12 cellular contexts compared by ENCODE assay signal in genomic region chr14:51823706-51824105, GRCh38.
"Had no signal": no experiment of that assay in that cellular context is flagged by ENCODE, and none has a peak within 500 bp of the region (broad histone marks: within the 10 kb centered on the region; RNA-seq: fewer than 3 reads in every experiment).

No MANE protein-coding gene starts in this region.

- H3K27me3 ChIP-seq: left lung, ovary had no signal

- H3K27ac ChIP-seq: left lung, ovary had no signal

- H3K4me3 ChIP-seq: left lung, ovary had no signal

- DNase-seq: activated CD4-positive, alpha-beta memory T cell treated with anti-CD3 and anti-CD28 coated beads for 36 hours; activated naive CD4-positive, alpha-beta T cell treated with Interleukin-2 at 50 U/mL for 16 hours; central memory CD4-positive, alpha-beta T cell; cortex of kidney; effector CD8-positive, alpha-beta T cell; islet precursor cell; left lung; ovary; stimulated activated CD4-positive, alpha-beta T cell treated with anti-CD3 and anti-CD28 coated beads, Interleukin-2, amount 100 ng/mL, for 48 hours; stimulated activated naive CD8-positive, alpha-beta T cell treated with anti-CD3 and anti-CD28 coated beads, Interleukin-15, Interleukin-2, amounts not matched to agents 100 U/mL and 50 U/mL, for 24 hours; T-cell; T1000 had no signal

- ATAC-seq: left lung; stimulated activated naive CD8-positive, alpha-beta T cell treated with anti-CD3 and anti-CD28 coated beads, Interleukin-15, Interleukin-2, amounts not matched to agents 100 U/mL and 50 U/mL, for 24 hours; T-cell had no signal

- H3K36me3 ChIP-seq: left lung, ovary had no signal

- H3K9me3 ChIP-seq: left lung, ovary had no signal
